In genomic region chr18:14450654-14451043, GRCh38 we compare ENCODE assay signal across 8 cellular contexts.
A peak's percentile ranks its signal among the peaks of the same experiment; 100 is the strongest.
DNase-seq lines count a peak whose midpoint lies in the region; TF ChIP-seq lines count a peak whose summit lies in the region.
"Not testable (repeated sequence)": the region's sequence is repeated elsewhere in the genome, so short reads cannot be mapped to it uniquely, and the experiment has no call there.

No MANE protein-coding gene starts in this region.

- H4K20me1 ChIP-seq in osteoblast (ENCODE audit: insufficient read depth, low read length), result not testable (repeated sequence)

- intact Hi-C loops in left ventricle myocardium inferior (cut with micrococcal nuclease), result not testable (repeated sequence)

- DNase-seq in LHCN-M2 (ENCODE audit: low read depth) (peak; percentile 19), left ventricle myocardium inferior (peak; percentile 39)
- DNase-seq in activated CD4-positive, alpha-beta T cell treated with anti-CD3 and anti-CD28 coated beads for 48 hours, result peak; percentile 42
- peak; percentile 70 for DNase-seq in activated effector memory CD4-positive, alpha-beta T cell treated with anti-CD3 and anti-CD28 coated beads, Interleukin-2, amount 50 U/mL, for 16 hours
- DNase-seq in central memory CD4-positive, alpha-beta T cell, result peak; percentile 5
- not testable (repeated sequence) for DNase-seq in osteoblast (ENCODE audit: insufficient read length, low spot score, missing footprints)
- peak; percentile 37 for DNase-seq in stimulated activated CD4-positive, alpha-beta T cell treated with anti-CD3 and anti-CD28 coated beads, Interleukin-4, amount 100 ng/mL, for 1 hour

- H3K4me2 ChIP-seq in osteoblast (ENCODE audit: insufficient read depth, low read length), result not testable (repeated sequence)

- not testable (repeated sequence) for H3K36me3 ChIP-seq in left ventricle myocardium inferior; osteoblast (ENCODE audit: insufficient read depth, low read length)

- not testable (repeated sequence) for H3K79me2 ChIP-seq in osteoblast (ENCODE audit: insufficient read depth, low read length)

- not testable (repeated sequence) for H3K4me1 ChIP-seq in left ventricle myocardium inferior; osteoblast (ENCODE audit: insufficient read depth, low read length)

- H3K27ac ChIP-seq in 22Rv1, result peak overlapping the region; percentile 58
- peak overlapping the region; percentile 82 for H3K27ac ChIP-seq in left ventricle myocardium inferior (replicated peaks)
- H3K27ac ChIP-seq in osteoblast (ENCODE audit: low read depth, low read length), result not testable (repeated sequence)

- not testable (repeated sequence) for H3K27me3 ChIP-seq in left ventricle myocardium inferior (ENCODE audit: low read depth); osteoblast (ENCODE audit: insufficient read depth, low read length)

- H3K9me3 ChIP-seq in left ventricle myocardium inferior (replicated peaks); osteoblast (ENCODE audit: low read depth, low read length): not testable (repeated sequence)

- H3K4me3 ChIP-seq in left ventricle myocardium inferior, result peak overlapping the region; percentile 63
- peak overlapping the region; percentile 67 for H3K4me3 ChIP-seq in osteoblast (ENCODE audit: insufficient read depth, low read length)

- not testable (repeated sequence) for TF ChIP-seq CTCF in 22Rv1 (IDR thresholded peaks at IDR 0.05); left ventricle myocardium inferior (IDR thresholded peaks at IDR 0.05; ENCODE audit: borderline replicate concordance); osteoblast (IDR thresholded peaks at IDR 0.05; ENCODE audit: extremely low read depth, low read depth, low read length)

- not testable (repeated sequence) for H2AFZ ChIP-seq in osteoblast (ENCODE audit: low read length)
